ENCODE assay signal across 1 cellular context in the genomic region with DNA sequence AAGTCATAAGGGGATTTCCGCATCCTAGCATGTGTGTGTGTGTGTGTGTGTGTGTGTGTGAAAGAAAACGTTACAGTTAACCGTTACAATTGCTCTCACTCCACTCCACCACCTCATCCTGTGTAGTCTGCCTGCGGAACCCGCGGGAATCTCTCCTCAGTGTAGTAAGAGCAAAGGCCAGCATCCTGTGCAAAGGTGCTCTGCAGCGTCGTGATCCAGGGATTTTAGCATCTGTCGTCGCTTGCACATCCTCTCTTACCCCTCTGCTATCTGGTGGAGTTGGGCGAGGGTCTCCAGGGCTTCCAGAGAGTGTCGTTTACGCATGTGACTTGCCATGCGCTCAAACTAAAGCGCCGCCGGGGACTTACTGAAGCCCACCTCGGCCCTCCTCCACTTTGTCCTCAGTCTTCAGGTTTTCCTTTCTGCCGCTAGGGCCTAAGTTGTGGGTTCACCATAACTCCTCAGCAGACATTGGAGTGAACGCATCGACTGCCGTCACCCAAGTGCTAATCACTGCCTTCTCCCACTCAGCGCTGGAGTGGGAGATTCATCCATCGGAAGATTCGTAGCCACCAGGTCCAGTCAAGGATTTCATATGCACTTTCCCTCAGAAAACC.
TF ChIP-seq lines count a peak whose summit lies in the region.

No MANE protein-coding gene starts in this region.

TF ChIP-seq in GM12878, 131 proteins besides CTCF, POLR2A, EP300 and RAD21:
- TF ChIP-seq NR2F1 (conservative IDR thresholded peaks at IDR 0.05) (no peak), MEF2A (IDR thresholded peaks at IDR 0.05; ENCODE audit: insufficient read depth, low read depth, low read length) (no peak), NR2C2 (IDR thresholded peaks at IDR 0.05; ENCODE audit: borderline replicate concordance, control insufficient read depth, insufficient read length, low read depth) (no peak), SMC3 (IDR thresholded peaks at IDR 0.05; ENCODE audit: borderline replicate concordance, low read length) (no peak), ZBED1 (IDR thresholded peaks at IDR 0.05; ENCODE audit: borderline replicate concordance) (no peak), YY1 (IDR thresholded peaks at IDR 0.05; ENCODE audit: low read depth, low read length) (no peak), TCF7 (IDR thresholded peaks at IDR 0.05; ENCODE audit: borderline replicate concordance) (no peak), SIX5 (IDR thresholded peaks at IDR 0.05; ENCODE audit: low read depth, low read length, severe bottlenecking) (no peak), RELA (IDR thresholded peaks at IDR 0.05; ENCODE audit: borderline replicate concordance, partially characterized antibody) (no peak), BRCA1 (IDR thresholded peaks at IDR 0.05; ENCODE audit: low read depth, low read length) (no peak)
- TF ChIP-seq, protein P1, sequence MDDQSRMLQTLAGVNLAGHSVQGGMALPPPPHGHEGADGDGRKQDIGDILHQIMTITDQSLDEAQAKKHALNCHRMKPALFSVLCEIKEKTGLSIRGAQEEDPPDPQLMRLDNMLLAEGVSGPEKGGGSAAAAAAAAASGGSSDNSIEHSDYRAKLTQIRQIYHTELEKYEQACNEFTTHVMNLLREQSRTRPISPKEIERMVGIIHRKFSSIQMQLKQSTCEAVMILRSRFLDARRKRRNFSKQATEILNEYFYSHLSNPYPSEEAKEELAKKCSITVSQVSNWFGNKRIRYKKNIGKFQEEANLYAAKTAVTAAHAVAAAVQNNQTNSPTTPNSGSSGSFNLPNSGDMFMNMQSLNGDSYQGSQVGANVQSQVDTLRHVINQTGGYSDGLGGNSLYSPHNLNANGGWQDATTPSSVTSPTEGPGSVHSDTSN (IDR thresholded peaks at IDR 0.05; ENCODE audit: insufficient replicate concordance, low read depth, low read length) = no peak
- TF ChIP-seq, protein P2, sequence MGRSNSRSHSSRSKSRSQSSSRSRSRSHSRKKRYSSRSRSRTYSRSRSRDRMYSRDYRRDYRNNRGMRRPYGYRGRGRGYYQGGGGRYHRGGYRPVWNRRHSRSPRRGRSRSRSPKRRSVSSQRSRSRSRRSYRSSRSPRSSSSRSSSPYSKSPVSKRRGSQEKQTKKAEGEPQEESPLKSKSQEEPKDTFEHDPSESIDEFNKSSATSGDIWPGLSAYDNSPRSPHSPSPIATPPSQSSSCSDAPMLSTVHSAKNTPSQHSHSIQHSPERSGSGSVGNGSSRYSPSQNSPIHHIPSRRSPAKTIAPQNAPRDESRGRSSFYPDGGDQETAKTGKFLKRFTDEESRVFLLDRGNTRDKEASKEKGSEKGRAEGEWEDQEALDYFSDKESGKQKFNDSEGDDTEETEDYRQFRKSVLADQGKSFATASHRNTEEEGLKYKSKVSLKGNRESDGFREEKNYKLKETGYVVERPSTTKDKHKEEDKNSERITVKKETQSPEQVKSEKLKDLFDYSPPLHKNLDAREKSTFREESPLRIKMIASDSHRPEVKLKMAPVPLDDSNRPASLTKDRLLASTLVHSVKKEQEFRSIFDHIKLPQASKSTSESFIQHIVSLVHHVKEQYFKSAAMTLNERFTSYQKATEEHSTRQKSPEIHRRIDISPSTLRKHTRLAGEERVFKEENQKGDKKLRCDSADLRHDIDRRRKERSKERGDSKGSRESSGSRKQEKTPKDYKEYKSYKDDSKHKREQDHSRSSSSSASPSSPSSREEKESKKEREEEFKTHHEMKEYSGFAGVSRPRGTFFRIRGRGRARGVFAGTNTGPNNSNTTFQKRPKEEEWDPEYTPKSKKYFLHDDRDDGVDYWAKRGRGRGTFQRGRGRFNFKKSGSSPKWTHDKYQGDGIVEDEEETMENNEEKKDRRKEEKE (IDR thresholded peaks at IDR 0.05) = no peak
- TF ChIP-seq, protein P3, sequence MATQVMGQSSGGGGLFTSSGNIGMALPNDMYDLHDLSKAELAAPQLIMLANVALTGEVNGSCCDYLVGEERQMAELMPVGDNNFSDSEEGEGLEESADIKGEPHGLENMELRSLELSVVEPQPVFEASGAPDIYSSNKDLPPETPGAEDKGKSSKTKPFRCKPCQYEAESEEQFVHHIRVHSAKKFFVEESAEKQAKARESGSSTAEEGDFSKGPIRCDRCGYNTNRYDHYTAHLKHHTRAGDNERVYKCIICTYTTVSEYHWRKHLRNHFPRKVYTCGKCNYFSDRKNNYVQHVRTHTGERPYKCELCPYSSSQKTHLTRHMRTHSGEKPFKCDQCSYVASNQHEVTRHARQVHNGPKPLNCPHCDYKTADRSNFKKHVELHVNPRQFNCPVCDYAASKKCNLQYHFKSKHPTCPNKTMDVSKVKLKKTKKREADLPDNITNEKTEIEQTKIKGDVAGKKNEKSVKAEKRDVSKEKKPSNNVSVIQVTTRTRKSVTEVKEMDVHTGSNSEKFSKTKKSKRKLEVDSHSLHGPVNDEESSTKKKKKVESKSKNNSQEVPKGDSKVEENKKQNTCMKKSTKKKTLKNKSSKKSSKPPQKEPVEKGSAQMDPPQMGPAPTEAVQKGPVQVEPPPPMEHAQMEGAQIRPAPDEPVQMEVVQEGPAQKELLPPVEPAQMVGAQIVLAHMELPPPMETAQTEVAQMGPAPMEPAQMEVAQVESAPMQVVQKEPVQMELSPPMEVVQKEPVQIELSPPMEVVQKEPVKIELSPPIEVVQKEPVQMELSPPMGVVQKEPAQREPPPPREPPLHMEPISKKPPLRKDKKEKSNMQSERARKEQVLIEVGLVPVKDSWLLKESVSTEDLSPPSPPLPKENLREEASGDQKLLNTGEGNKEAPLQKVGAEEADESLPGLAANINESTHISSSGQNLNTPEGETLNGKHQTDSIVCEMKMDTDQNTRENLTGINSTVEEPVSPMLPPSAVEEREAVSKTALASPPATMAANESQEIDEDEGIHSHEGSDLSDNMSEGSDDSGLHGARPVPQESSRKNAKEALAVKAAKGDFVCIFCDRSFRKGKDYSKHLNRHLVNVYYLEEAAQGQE (IDR thresholded peaks at IDR 0.05; ENCODE audit: low read depth, low read length) = no peak
